Comparison of ENCODE assay signal across 28 cellular contexts in the genomic region with DNA sequence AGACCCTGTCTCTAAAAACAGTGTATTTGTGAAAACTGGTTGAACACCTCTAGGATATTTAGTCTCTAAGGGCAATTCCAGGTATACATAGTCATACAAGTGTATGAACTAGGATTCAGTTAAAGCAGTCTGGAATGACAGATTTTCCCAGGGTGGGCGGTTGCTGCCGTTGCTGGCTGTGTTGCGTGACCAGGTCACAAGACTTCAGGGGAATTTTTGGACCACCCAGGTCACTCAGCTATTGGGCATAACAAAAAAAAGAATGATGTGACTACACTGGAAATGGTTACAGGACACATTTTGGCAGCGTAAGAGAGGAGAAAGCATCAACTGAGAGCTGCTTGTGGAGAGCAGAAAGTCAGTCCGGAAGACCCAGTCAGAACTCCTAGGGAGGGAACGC. TPM values are rescaled to one million over a fixed set of nuclear protein-coding genes. Genes with fewer than 3 reads are reported as not detected.
"Had no signal": no experiment of that assay in that cellular context is flagged by ENCODE, and none has a peak within 500 bp of the region (broad histone marks: within the 10 kb centered on the region; RNA-seq: fewer than 3 reads in every experiment).

No MANE protein-coding gene starts in this region.

- H3K9me3 Mint-ChIP-seq: natural killer cell; stimulated activated effector memory CD8-positive, alpha-beta T cell treated with anti-CD3 and anti-CD28 coated beads, Interleukin-12 subunit alpha, Interleukin-12 subunit beta, amount 100 ng/mL, for 72 hours; stimulated activated naive CD8-positive, alpha-beta T cell treated with anti-CD3 and anti-CD28 coated beads, Interleukin-15, Interleukin-2, amounts not matched to agents 100 ng/mL and 50 ng/mL, for 24 hours had no signal

- DNase-seq: naive thymus-derived CD4-positive, alpha-beta T cell; natural killer cell; nephron progenitor cell; nucleus accumbens; pancreas; retina; right cardiac atrium; right lobe of liver; sigmoid colon; small intestine; stimulated activated CD4-positive, alpha-beta T cell treated with anti-CD3 and anti-CD28 coated beads, Interleukin-15, amount 100 ng/mL, for 24 hours; stimulated activated CD4-positive, alpha-beta T cell treated with anti-CD3 and anti-CD28 coated beads, Interleukin-2, amount 100 ng/mL, for 24 hours; stimulated activated CD4-positive, alpha-beta T cell treated with anti-CD3 and anti-CD28 coated beads, Interleukin-2, amount 100 ng/mL, for 48 hours; stimulated activated CD4-positive, alpha-beta T cell treated with anti-CD3 and anti-CD28 coated beads, Interleukin-4, amount 100 ng/mL, for 24 hours; stimulated activated naive B cell treated with anti-CD40 and anti-IgM and Interleukin-4, amounts not matched to agents 10 μg/mL and 1 μg/mL and 100 μg/mL, for 72 hours; stimulated activated naive CD4-positive, alpha-beta T cell treated with Interleukin-2 at 50 U/mL for 16 hours; stomach; thyroid gland had no signal

- H3K36me3 Mint-ChIP-seq: natural killer cell; stimulated activated effector memory CD8-positive, alpha-beta T cell treated with anti-CD3 and anti-CD28 coated beads, Interleukin-12 subunit alpha, Interleukin-12 subunit beta, amount 100 ng/mL, for 72 hours; stimulated activated naive B cell treated with anti-CD40 and anti-IgM and Interleukin-4, amounts not matched to agents 10 μg/mL and 1 μg/mL and 100 μg/mL, for 72 hours; type B pancreatic cell had no signal

- H3K9me3 ChIP-seq: neutrophil, pancreas, prostate gland, right lobe of liver, sigmoid colon, thoracic aorta, thyroid gland, tibial nerve, vagina had no signal

- H3K36me3 ChIP-seq: neutrophil, pancreas, prostate gland, right lobe of liver, sigmoid colon, stomach, thoracic aorta, thyroid gland, tibial nerve, vagina had no signal

- H3K27ac Mint-ChIP-seq: naive thymus-derived CD4-positive, alpha-beta T cell; natural killer cell; nephron progenitor cell; stimulated activated effector memory CD8-positive, alpha-beta T cell treated with anti-CD3 and anti-CD28 coated beads, Interleukin-12 subunit alpha, Interleukin-12 subunit beta, amount 100 ng/mL, for 72 hours; stimulated activated naive B cell treated with anti-CD40 and anti-IgM and Interleukin-4, amounts not matched to agents 10 μg/mL and 1 μg/mL and 100 μg/mL, for 72 hours; stimulated activated naive CD8-positive, alpha-beta T cell treated with anti-CD3 and anti-CD28 coated beads, Interleukin-15, Interleukin-2, amounts not matched to agents 100 ng/mL and 50 ng/mL, for 24 hours; type B pancreatic cell had no signal

- H3K27me3 ChIP-seq: pancreas, right lobe of liver, sigmoid colon, stomach, thyroid gland, tibial nerve, vagina had no signal

- ATAC-seq: naive thymus-derived CD4-positive, alpha-beta T cell; natural killer cell; pancreas; right cardiac atrium; right lobe of liver; stimulated activated effector memory CD8-positive, alpha-beta T cell treated with anti-CD3 and anti-CD28 coated beads, Interleukin-12 subunit alpha, Interleukin-12 subunit beta, amount 100 ng/mL, for 72 hours; stimulated activated naive B cell treated with anti-CD40 and anti-IgM and Interleukin-4, amounts not matched to agents 10 μg/mL and 1 μg/mL and 100 μg/mL, for 72 hours had no signal

- H3K4me1 Mint-ChIP-seq: naive thymus-derived CD4-positive, alpha-beta T cell; neural crest cell; stimulated activated naive B cell treated with anti-CD40 and anti-IgM and Interleukin-4, amounts not matched to agents 10 μg/mL and 1 μg/mL and 100 μg/mL, for 72 hours had no signal

- H3K4me3 ChIP-seq: pancreas, prostate gland, right lobe of liver, sigmoid colon, stomach, thoracic aorta, thyroid gland, tibial nerve, vagina had no signal

- H3K4me3 Mint-ChIP-seq: naive thymus-derived CD4-positive, alpha-beta T cell; natural killer cell; nephron progenitor cell; neural crest cell; stimulated activated effector memory CD8-positive, alpha-beta T cell treated with anti-CD3 and anti-CD28 coated beads, Interleukin-12 subunit alpha, Interleukin-12 subunit beta, amount 100 ng/mL, for 72 hours; stimulated activated naive B cell treated with anti-CD40 and anti-IgM and Interleukin-4, amounts not matched to agents 10 μg/mL and 1 μg/mL and 100 μg/mL, for 72 hours; stimulated activated naive CD8-positive, alpha-beta T cell treated with anti-CD3 and anti-CD28 coated beads, Interleukin-15, Interleukin-2, amounts not matched to agents 100 ng/mL and 50 ng/mL, for 24 hours; type B pancreatic cell had no signal

- H3K4me1 ChIP-seq: pancreas, prostate gland, right lobe of liver, sigmoid colon, stomach, thyroid gland had no signal

- H3K27ac ChIP-seq: neutrophil, pancreas, prostate gland, right lobe of liver, sigmoid colon, stomach, thoracic aorta, thyroid gland, tibial nerve, vagina had no signal

RNA-seq across cellular contexts. Expression of gene ZBTB7C, which starts 58.0 kb away (rescaled TPM):
- total RNA-seq: pulmonary artery endothelial cell had no signal
